Comparison of ENCODE assay signal across 9 cellular contexts in genomic region chr22:41480397-41480735, GRCh38. TPM values are rescaled to one million over a fixed set of nuclear protein-coding genes. Genes with fewer than 3 reads are reported as not detected.
DNase-seq lines count a peak whose midpoint lies in the region; ATAC-seq and TF ChIP-seq lines count a peak whose summit lies in the region.
"Had no signal": no experiment of that assay in that cellular context is flagged by ENCODE, and none has a peak within 500 bp of the region (broad histone marks: within the 10 kb centered on the region; RNA-seq: fewer than 3 reads in every experiment).

No MANE protein-coding gene starts in this region.

- no peak for TF ChIP-seq POLR2A in upper lobe of left lung (IDR thresholded peaks at IDR 0.05)

- no peak for ATAC-seq in upper lobe of left lung (ENCODE audit: low FRiP score in 2 of 2)
- ATAC-seq: naive thymus-derived CD4-positive, alpha-beta T cell had no signal

- H3K9me3 Mint-ChIP-seq in activated naive CD4-positive, alpha-beta T cell treated with anti-CD3 and anti-CD28 coated beads, Interleukin-2, amount 50 U/mL, for 24 hours: no peaks in the 10 kb centered on the region
- H3K9me3 Mint-ChIP-seq in activated naive CD4-positive, alpha-beta T cell treated with anti-CD3 and anti-CD28 coated beads for 36 hours: no peaks in the 10 kb centered on the region
- H3K9me3 Mint-ChIP-seq: naive thymus-derived CD4-positive, alpha-beta T cell had no signal

- no peak for DNase-seq in activated naive CD4-positive, alpha-beta T cell treated with anti-CD3 and anti-CD28 coated beads for 36 hours
- peak; percentile 77 for DNase-seq in choroid plexus epithelial cell (ENCODE audit: low read depth)
- no peak for DNase-seq in upper lobe of left lung
- DNase-seq in ecto neural progenitor cell (ENCODE audit: low spot score): no peak
- no peak for DNase-seq in HuH-7 (ENCODE audit: low spot score)
- no peak for DNase-seq in NK-92 (lab: John Stamatoyannopoulos, UW; ENCODE audit: unreplicated experiment)
- DNase-seq: naive thymus-derived CD4-positive, alpha-beta T cell had no signal

- no peaks in the 10 kb centered on the region for H3K9me3 ChIP-seq in muscle layer of colon (ENCODE audit: low read length)
- H3K9me3 ChIP-seq in upper lobe of left lung: no peaks in the 10 kb centered on the region

- peaks cover 53% of the 10 kb centered on the region for H3K4me1 Mint-ChIP-seq in activated naive CD4-positive, alpha-beta T cell treated with anti-CD3 and anti-CD28 coated beads, Interleukin-2, amount 50 U/mL, for 24 hours
- peaks cover 24% of the 10 kb centered on the region for H3K4me1 Mint-ChIP-seq in activated naive CD4-positive, alpha-beta T cell treated with anti-CD3 and anti-CD28 coated beads for 36 hours (ENCODE audit: low read depth)

- no peak overlapping the region for H3K4me3 Mint-ChIP-seq in activated naive CD4-positive, alpha-beta T cell treated with anti-CD3 and anti-CD28 coated beads, Interleukin-2, amount 50 U/mL, for 24 hours
- no peak overlapping the region for H3K4me3 Mint-ChIP-seq in activated naive CD4-positive, alpha-beta T cell treated with anti-CD3 and anti-CD28 coated beads for 36 hours
- H3K4me3 Mint-ChIP-seq: naive thymus-derived CD4-positive, alpha-beta T cell had no signal

- no peaks in the 10 kb centered on the region for H3K36me3 Mint-ChIP-seq in activated naive CD4-positive, alpha-beta T cell treated with anti-CD3 and anti-CD28 coated beads, Interleukin-2, amount 50 U/mL, for 24 hours
- peaks cover 4% of the 10 kb centered on the region for H3K36me3 Mint-ChIP-seq in activated naive CD4-positive, alpha-beta T cell treated with anti-CD3 and anti-CD28 coated beads for 36 hours (ENCODE audit: low read depth)

- WGBS in upper lobe of left lung, 2 donors: 71 to 79% methylated on average over 6 to 7 of the region's 7 CpGs

- H3K4me1 ChIP-seq in muscle layer of colon (ENCODE audit: insufficient read depth, low read length) (peaks cover 47% of the 10 kb centered on the region), upper lobe of left lung (peaks cover 18 to 49% (median 39%) of the 10 kb centered on the region in 4 donors)

- CTCF ChIA-PET in activated naive CD4-positive, alpha-beta T cell treated with anti-CD3 and anti-CD28 coated beads for 36 hours (lab: Charles Lee): no interaction called here

- intact Hi-C loops in activated naive CD4-positive, alpha-beta T cell treated with anti-CD3 and anti-CD28 coated beads for 36 hours (cut with micrococcal nuclease): no loop called here

- H3K4me3 ChIP-seq in choroid plexus epithelial cell (ENCODE audit: low read depth, low read length): no peak overlapping the region
- peak overlapping the region in 1 of 2 donors; percentile 9 for H3K4me3 ChIP-seq in muscle layer of colon (ENCODE audit: low read depth in 1 of 2, low read length in 2 of 2)
- no peak overlapping the region for H3K4me3 ChIP-seq in upper lobe of left lung

- H3K36me3 ChIP-seq in muscle layer of colon (ENCODE audit: insufficient read depth, low read length) (peaks cover 9% of the 10 kb centered on the region), upper lobe of left lung (peaks cover 0 to 5% (median 0%) of the 10 kb centered on the region in 4 donors)

- TF ChIP-seq CTCF in choroid plexus epithelial cell (conservative IDR thresholded peaks at IDR 0.05; ENCODE audit: low read depth, low read length) (no peak), upper lobe of left lung (IDR thresholded peaks at IDR 0.05) (no peak)

- H3K9ac ChIP-seq in muscle layer of colon (ENCODE audit: low read length): no peak overlapping the region

- peak overlapping the region; percentile 9 for H3K27ac Mint-ChIP-seq in activated naive CD4-positive, alpha-beta T cell treated with anti-CD3 and anti-CD28 coated beads, Interleukin-2, amount 50 U/mL, for 24 hours
- H3K27ac Mint-ChIP-seq in activated naive CD4-positive, alpha-beta T cell treated with anti-CD3 and anti-CD28 coated beads for 36 hours: no peak overlapping the region
- H3K27ac Mint-ChIP-seq: naive thymus-derived CD4-positive, alpha-beta T cell had no signal

- H3K27ac ChIP-seq in muscle layer of colon (ENCODE audit: low read depth, low read length) (peak overlapping the region; percentile 60), upper lobe of left lung (peak overlapping the region; percentile 36 to 60 (median 52))

- no peak for TF ChIP-seq EP300 in upper lobe of left lung (IDR thresholded peaks at IDR 0.05)

- no peaks in the 10 kb centered on the region for H3K27me3 ChIP-seq in muscle layer of colon (ENCODE audit: control insufficient read depth in 1 of 2, insufficient read depth in 2 of 2, low read length in 2 of 2)
- H3K27me3 ChIP-seq in upper lobe of left lung: no peaks in the 10 kb centered on the region

- H3K27me3 Mint-ChIP-seq in activated naive CD4-positive, alpha-beta T cell treated with anti-CD3 and anti-CD28 coated beads, Interleukin-2, amount 50 U/mL, for 24 hours: no peaks in the 10 kb centered on the region
- H3K27me3 Mint-ChIP-seq in activated naive CD4-positive, alpha-beta T cell treated with anti-CD3 and anti-CD28 coated beads for 36 hours (ENCODE audit: low read depth): no peaks in the 10 kb centered on the region
- H3K27me3 Mint-ChIP-seq: naive thymus-derived CD4-positive, alpha-beta T cell had no signal

RNA-seq across cellular contexts. Expression of gene ACO2, which starts 11.4 kb away (rescaled TPM):
- total RNA-seq in activated naive CD4-positive, alpha-beta T cell treated with anti-CD3 and anti-CD28 coated beads for 36 hours: 100 to 1,000 TPM; 113 to 118 TPM
- total RNA-seq in upper lobe of left lung: 100 to 1,000 TPM in 1 of 6 donors, 10 to 100 TPM in 5; 51.3 to 102 (median 83.4) TPM

RNA-seq across cellular contexts. Expression of gene PHF5A, which starts 11.9 kb away (rescaled TPM):
- total RNA-seq in activated naive CD4-positive, alpha-beta T cell treated with anti-CD3 and anti-CD28 coated beads for 36 hours: 10 to 100 TPM; 67.5 to 69.0 TPM
- total RNA-seq in upper lobe of left lung: 10 to 100 TPM in 5 of 6 donors, 1 to 10 TPM in 1; 9.4 to 49.3 (median 31.2) TPM

RNA-seq across cellular contexts. Expression of gene TOB2, which starts 33.8 kb away (rescaled TPM):
- 10 to 100 TPM; 16.4 to 16.8 TPM for total RNA-seq in activated naive CD4-positive, alpha-beta T cell treated with anti-CD3 and anti-CD28 coated beads for 36 hours
- 10 to 100 TPM; 32.8 to 53.6 (median 50.1) TPM for total RNA-seq in upper lobe of left lung
